ENCODE assay signal across 8 cellular contexts in genomic region chr16:1534021-1535020, GRCh38. TPM values are rescaled to one million over a fixed set of nuclear protein-coding genes. Genes with fewer than 3 reads are reported as not detected.
DNase-seq lines count a peak whose midpoint lies in the region; ATAC-seq and TF ChIP-seq lines count a peak whose summit lies in the region.

No MANE protein-coding gene starts in this region.

- peak; percentile 42 for DNase-seq in stimulated activated CD4-positive, alpha-beta T cell treated with anti-CD3 and anti-CD28 coated beads, Interleukin-12 subunit alpha, Interleukin-12 subunit beta, amount 100 ng/mL, for 4 hours
- DNase-seq in stimulated activated CD4-positive, alpha-beta T cell treated with anti-CD3 and anti-CD28 coated beads, Interleukin-2, amount 100 ng/mL, for 48 hours: no peak
- DNase-seq in coronary artery (ENCODE audit: low spot score) (no peak), natural killer cell (no peak), NCI-H187 (lab: John Stamatoyannopoulos, UW) (no peak), H4 (ENCODE audit: low spot score) (no peak)

- ATAC-seq in natural killer cell (peak in 2 of 3 donors; percentile 28 to 37), HG02938 (IDR thresholded peaks at IDR 0.05; ENCODE audit: unreplicated experiment) (no peak), HG02852 (IDR thresholded peaks at IDR 0.05; ENCODE audit: unreplicated experiment) (no peak)

- H3K9me3 Mint-ChIP-seq in natural killer cell: no peaks in the 10 kb centered on the region

- no peaks in the 10 kb centered on the region for H3K36me3 Mint-ChIP-seq in natural killer cell

- H3K4me3 ChIP-seq in coronary artery: peak overlapping the region; percentile 80

- peak overlapping the region; percentile 93 for H3K4me3 Mint-ChIP-seq in natural killer cell

- TF ChIP-seq CTCF in coronary artery (IDR thresholded peaks at IDR 0.05): no peak
- TF ChIP-seq CTCF in natural killer cell (IDR thresholded peaks at IDR 0.05): no peak

- H3K4me1 Mint-ChIP-seq in natural killer cell: peaks cover 34 to 38% of the 10 kb centered on the region in 2 donors

- peak overlapping the region; percentile 79 to 96 for H3K27ac ChIP-seq in coronary artery

- no peaks in the 10 kb centered on the region for H3K27me3 Mint-ChIP-seq in natural killer cell (ENCODE audit: low read depth in 2 of 2)

- H3K27ac Mint-ChIP-seq in natural killer cell: peak overlapping the region; percentile 75 to 85

- intact Hi-C loops in natural killer cell (cut with micrococcal nuclease): no loop called here

RNA-seq across cellular contexts. Expression of gene TMEM204, which starts 0.9 kb away (rescaled TPM):
- 10 to 100 TPM in 1 of 3 donors, 1 to 10 TPM in 2; 3.3 to 14.1 (median 7.8) TPM for total RNA-seq in natural killer cell
- total RNA-seq in H4 (2014; rRNA removed; shearing (Covaris generic)): not detected in 2 replicates

RNA-seq across cellular contexts. Expression of gene TELO2, which starts 41.2 kb away (rescaled TPM):
- total RNA-seq in natural killer cell: 10 to 100 TPM; 45.5 to 50.0 (median 46.5) TPM
- total RNA-seq in H4 (2014; rRNA removed; shearing (Covaris generic)): 3.6 and 4.8 TPM in 2 replicates

RNA-seq across cellular contexts. Expression of gene PTX4, which starts 45.6 kb away (rescaled TPM):
- under 1 TPM in 1 of 3 donors, not detected in 2; 0.31 TPM for total RNA-seq in natural killer cell
- total RNA-seq in H4 (2014; rRNA removed; shearing (Covaris generic)): not detected in 2 replicates

RNA-seq across cellular contexts. Expression of gene CLCN7, which starts 59.5 kb away (rescaled TPM):
- total RNA-seq in natural killer cell: 100 to 1,000 TPM; 117 to 125 (median 118) TPM
- 16.0 and 21.0 TPM in 2 replicates for total RNA-seq in H4 (2014; rRNA removed; shearing (Covaris generic))

Comparison
In these comparisons a context has a peak if more than half of its experiments do, and no peak if none do; other contexts are left out.
1. ATAC-seq: peak in natural killer cell (2 of 3); none in HG02938 (single experiment) and HG02852 (single experiment).